In the genomic region with DNA sequence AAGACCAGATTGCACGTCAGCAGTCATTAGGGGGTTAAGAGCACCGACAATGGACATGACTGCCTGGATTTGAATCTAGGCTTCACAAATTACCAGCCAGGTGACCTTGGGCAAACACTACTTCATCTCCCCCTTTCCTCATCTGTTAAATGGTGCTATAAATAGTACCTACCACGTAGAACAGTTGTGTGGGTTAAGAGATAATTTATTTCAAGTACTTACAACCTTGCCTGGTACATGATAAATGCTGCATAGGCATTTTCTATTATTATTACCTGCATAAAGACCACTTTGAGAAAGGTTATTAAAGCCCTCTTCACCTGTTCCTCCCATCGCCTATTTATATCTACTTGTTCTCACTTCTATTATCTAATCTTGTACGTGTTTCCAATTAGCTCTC, we compare ENCODE assay signal across 17 cellular contexts.
"Had no signal": no experiment of that assay in that cellular context is flagged by ENCODE, and none has a peak within 500 bp of the region (broad histone marks: within the 10 kb centered on the region; RNA-seq: fewer than 3 reads in every experiment).

No MANE protein-coding gene starts in this region.

- H3K9me3 Mint-ChIP-seq: stimulated activated effector memory CD8-positive, alpha-beta T cell treated with anti-CD3 and anti-CD28 coated beads, Interleukin-12 subunit alpha, Interleukin-12 subunit beta, amount 100 ng/mL, for 72 hours had no signal

- H3K27ac ChIP-seq: colonic mucosa, esophagus squamous epithelium, hepatocyte, neutrophil, tibial artery, upper lobe of left lung, uterus had no signal

- H3K4me3 ChIP-seq: colonic mucosa, esophagus squamous epithelium, hepatocyte, smooth muscle cell, tibial artery, upper lobe of left lung, uterus had no signal

- H3K4me1 ChIP-seq: colonic mucosa, esophagus squamous epithelium, tibial artery, upper lobe of left lung, uterus had no signal

- H3K27me3 ChIP-seq: colonic mucosa, esophagus squamous epithelium, hepatocyte, tibial artery, upper lobe of left lung, uterus had no signal

- H3K4me2 ChIP-seq: hepatocyte, smooth muscle cell had no signal

- ATAC-seq: naive thymus-derived CD8-positive, alpha-beta T cell; stimulated activated naive CD8-positive, alpha-beta T cell treated with anti-CD3 and anti-CD28 coated beads, Interleukin-15, Interleukin-2, amounts not matched to agents 100 U/mL and 50 U/mL, for 24 hours had no signal

- H3K9me3 ChIP-seq: colonic mucosa, esophagus squamous epithelium, neutrophil, tibial artery, upper lobe of left lung, uterus had no signal

- H2AFZ ChIP-seq: hepatocyte had no signal

- H3K27ac Mint-ChIP-seq: stimulated activated effector memory CD8-positive, alpha-beta T cell treated with anti-CD3 and anti-CD28 coated beads, Interleukin-12 subunit alpha, Interleukin-12 subunit beta, amount 100 ng/mL, for 72 hours had no signal

- DNase-seq: colonic mucosa; dermis blood vessel endothelial cell; esophagus squamous epithelium; kidney; left cardiac atrium; mesendoderm; naive thymus-derived CD8-positive, alpha-beta T cell; stimulated activated CD4-positive, alpha-beta T cell treated with anti-CD3 and anti-CD28 coated beads, Interleukin-4, amount 100 ng/mL, for 1 hour; stimulated activated CD8-positive, alpha-beta memory T cell treated with anti-CD3 and anti-CD28 coated beads, Interleukin-4, amount 100 ng/mL, for 48 hours; stimulated activated naive CD8-positive, alpha-beta T cell treated with anti-CD3 and anti-CD28 coated beads, Interleukin-15, Interleukin-2, amounts not matched to agents 100 U/mL and 50 U/mL, for 24 hours; tibial artery; upper lobe of left lung; uterus had no signal

- H3K4me3 Mint-ChIP-seq: naive thymus-derived CD8-positive, alpha-beta T cell; stimulated activated effector memory CD8-positive, alpha-beta T cell treated with anti-CD3 and anti-CD28 coated beads, Interleukin-12 subunit alpha, Interleukin-12 subunit beta, amount 100 ng/mL, for 72 hours had no signal

- H3K36me3 ChIP-seq: colonic mucosa, uterus had no signal
